ENCODE assay signal across 1 cellular context in genomic region chr11:75919525-75919924, GRCh38.
TF ChIP-seq lines count a peak whose summit lies in the region.

No MANE protein-coding gene starts in this region.

TF ChIP-seq in SK-N-SH, 30 proteins besides CTCF, POLR2A, EP300 and RAD21 (continued from another document):
- TF ChIP-seq USF1 (IDR thresholded peaks at IDR 0.05; ENCODE audit: borderline replicate concordance, low read depth) (no peak), TCF12 (IDR thresholded peaks at IDR 0.05) (no peak), ZBTB33 (IDR thresholded peaks at IDR 0.05; ENCODE audit: borderline replicate concordance, low read depth) (no peak), MEF2A (IDR thresholded peaks at IDR 0.05; ENCODE audit: borderline replicate concordance, low read depth) (no peak)
